ENCODE assay signal across 23 cellular contexts in the genomic region with DNA sequence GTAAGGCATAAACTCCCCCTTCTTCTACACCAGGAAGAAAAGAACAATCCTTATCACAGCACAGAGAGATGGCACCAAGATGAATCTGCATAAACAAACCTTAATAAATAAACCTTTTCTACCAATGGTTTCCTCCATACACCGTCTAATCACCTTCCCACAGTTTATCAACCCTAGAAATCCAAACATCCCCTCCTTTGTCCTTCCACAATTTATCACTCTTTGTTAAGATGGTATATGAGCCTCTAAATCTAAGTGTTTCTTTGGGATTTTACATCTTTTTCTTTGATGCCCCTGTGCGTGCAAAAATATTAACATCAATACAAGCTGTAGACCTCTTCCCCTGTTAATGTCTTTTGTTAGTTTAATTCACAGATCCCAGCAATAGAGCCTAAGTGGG. TPM values are rescaled to one million over a fixed set of nuclear protein-coding genes. Genes with fewer than 3 reads are reported as not detected.
DNase-seq lines count a peak whose midpoint lies in the region; ATAC-seq and TF ChIP-seq lines count a peak whose summit lies in the region.
"Had no signal": no experiment of that assay in that cellular context is flagged by ENCODE, and none has a peak within 500 bp of the region (broad histone marks: within the 10 kb centered on the region; RNA-seq: fewer than 3 reads in every experiment).

No MANE protein-coding gene starts in this region.

- peak overlapping the region in 5 of 11 experiments; percentile 57 to 71 (median 65); a peak in 5 of 22 replicates for H3K9ac ChIP-seq in BLaER1 treated with 17β-estradiol and CSF1 and Interleukin-3, amounts not matched to agents 10 nM and 100 nM
- no peak overlapping the region for H3K9ac ChIP-seq in colonic mucosa (ENCODE audit: low read depth in 2 of 2, low read length in 2 of 2)
- H3K9ac ChIP-seq: KMS-11 had no signal

- peaks cover 9 to 31% (median 18%) of the 10 kb centered on the region in 11 experiments; a peak in 18 of 22 replicates for H3K36me3 ChIP-seq in BLaER1 treated with 17β-estradiol and CSF1 and Interleukin-3, amounts not matched to agents 10 nM and 100 nM
- no peaks in the 10 kb centered on the region for H3K36me3 ChIP-seq in GM23338 (ENCODE audit: insufficient read depth)
- no peaks in the 10 kb centered on the region for H3K36me3 ChIP-seq in colonic mucosa
- H3K36me3 ChIP-seq in neutrophil, result no peaks in the 10 kb centered on the region
- no peaks in the 10 kb centered on the region for H3K36me3 ChIP-seq in CD8-positive, alpha-beta T cell (ENCODE audit: insufficient read depth, low read length)
- H3K36me3 ChIP-seq: SJSA1, vagina had no signal

- intact Hi-C loops in colonic mucosa (cut with DNase I), result no loop called here
- intact Hi-C loops in CD8-positive, alpha-beta T cell (cut with DNase I, micrococcal nuclease), result no loop called here

- H3K4me1 Mint-ChIP-seq in GM23338, result peaks cover 71% of the 10 kb centered on the region
- peaks cover 74% of the 10 kb centered on the region for H3K4me1 Mint-ChIP-seq in CD8-positive, alpha-beta T cell (ENCODE audit: low read depth)

- H4K20me1 ChIP-seq in BLaER1 treated with 17β-estradiol and CSF1 and Interleukin-3, amounts not matched to agents 10 nM and 100 nM, result peaks cover 0 to 28% (median 11%) of the 10 kb centered on the region in 11 experiments; a peak in 11 of 22 replicates
- H4K20me1 ChIP-seq in GM23338 (replicated peaks; ENCODE audit: insufficient read depth), result no peaks in the 10 kb centered on the region

- peaks cover 23% of the 10 kb centered on the region; the same call in 2 of the 3 replicates for H3K36me3 Mint-ChIP-seq in GM23338 (ENCODE audit: low read depth)
- H3K36me3 Mint-ChIP-seq in CD8-positive, alpha-beta T cell, result peaks cover 23% of the 10 kb centered on the region

- peaks cover 17% of the 10 kb centered on the region for H3K9me3 Mint-ChIP-seq in GM23338
- peaks cover 11% of the 10 kb centered on the region for H3K9me3 Mint-ChIP-seq in CD8-positive, alpha-beta T cell

- peaks cover 72 to 93% (median 90%) of the 10 kb centered on the region in 10 experiments for H3K4me1 ChIP-seq in BLaER1 treated with 17β-estradiol and CSF1 and Interleukin-3, amounts not matched to agents 10 nM and 100 nM
- H3K4me1 ChIP-seq in GM23338 (ENCODE audit: insufficient read depth) (peaks cover 70% of the 10 kb centered on the region), colonic mucosa (peaks cover 11% of the 10 kb centered on the region), neutrophil (ENCODE audit: control insufficient read depth in 1 of 2, insufficient read depth in 1 of 2, low read depth in 1 of 2, low read length in 1 of 2) (peaks cover 30 to 32% of the 10 kb centered on the region in 2 experiments), foreskin keratinocyte (peaks cover 21% of the 10 kb centered on the region)
- H3K4me1 ChIP-seq in CD8-positive, alpha-beta T cell (ENCODE audit: insufficient read depth, low read length), result peaks cover 35% of the 10 kb centered on the region
- H3K4me1 ChIP-seq: SJSA1 had no signal

- H3K27ac ChIP-seq in BLaER1 treated with 17β-estradiol and CSF1 and Interleukin-3, amounts not matched to agents 10 nM and 100 nM, result peak overlapping the region in 10 of 11 experiments; percentile 36 to 92 (median 80); a peak in 19 of 22 replicates
- H3K27ac ChIP-seq in GM23338 (ENCODE audit: low read depth), result no peak overlapping the region
- H3K27ac ChIP-seq in colonic mucosa, result peak overlapping the region; percentile 76
- H3K27ac ChIP-seq in neutrophil, result peak overlapping the region; percentile 92
- no peak overlapping the region for H3K27ac ChIP-seq in foreskin keratinocyte
- H3K27ac ChIP-seq in CD8-positive, alpha-beta T cell (ENCODE audit: low read depth, low read length), result no peak overlapping the region
- H3K27ac ChIP-seq: KMS-11, SJSA1 had no signal

- H3F3A ChIP-seq in GM23338 (replicated peaks; ENCODE audit: low read depth), result no peaks in the 10 kb centered on the region

- H3K9me3 ChIP-seq in BLaER1 treated with 17β-estradiol and CSF1 and Interleukin-3, amounts not matched to agents 10 nM and 100 nM (replicated peaks in 1 of 11), result peaks cover 17 to 35% (median 24%) of the 10 kb centered on the region in 11 experiments
- no peaks in the 10 kb centered on the region for H3K9me3 ChIP-seq in colonic mucosa
- no peaks in the 10 kb centered on the region for H3K9me3 ChIP-seq in neutrophil
- H3K9me3 ChIP-seq in CD8-positive, alpha-beta T cell (ENCODE audit: low read length), result no peaks in the 10 kb centered on the region
- H3K9me3 ChIP-seq: testis, vagina had no signal

- no peak overlapping the region for H2AFZ ChIP-seq in GM23338

- ATAC-seq in GM23338, result no peak
- ATAC-seq in foreskin keratinocyte, result no peak
- no peak for ATAC-seq in CD8-positive, alpha-beta T cell
- ATAC-seq in GM21423 (IDR thresholded peaks at IDR 0.05; ENCODE audit: unreplicated experiment), result no peak
- ATAC-seq: left ventricle myocardium superior; stimulated activated effector memory CD8-positive, alpha-beta T cell treated with anti-CD3 and anti-CD28 coated beads, Interleukin-12 subunit alpha, Interleukin-12 subunit beta, amount 100 ng/mL, for 72 hours had no signal

- no peak overlapping the region for H3K27ac Mint-ChIP-seq in GM23338
- no peak overlapping the region for H3K27ac Mint-ChIP-seq in CD8-positive, alpha-beta T cell

- CTCF ChIA-PET in CD8-positive, alpha-beta T cell (lab: Charles Lee), result no interaction called here

- TF ChIP-seq CTCF in GM23338 (conservative IDR thresholded peaks at IDR 0.05; ENCODE audit: low read depth in 2 of 2), result no peak
- no peak for TF ChIP-seq CTCF in colonic mucosa (IDR thresholded peaks at IDR 0.05)
- TF ChIP-seq CTCF in neutrophil (IDR thresholded peaks at IDR 0.05), result no peak
- TF ChIP-seq CTCF in foreskin keratinocyte (conservative IDR thresholded peaks at IDR 0.05), result no peak
- TF ChIP-seq CTCF in CD8-positive, alpha-beta T cell (IDR thresholded peaks at IDR 0.05), result no peak

- no peaks in the 10 kb centered on the region for H3K27me3 Mint-ChIP-seq in GM23338 (ENCODE audit: insufficient read depth, low read depth, poor library complexity)
- no peaks in the 10 kb centered on the region for H3K27me3 Mint-ChIP-seq in CD8-positive, alpha-beta T cell (ENCODE audit: low read depth)

- H3K4me3 ChIP-seq in BLaER1 treated with 17β-estradiol and CSF1 and Interleukin-3, amounts not matched to agents 10 nM and 100 nM, result peak overlapping the region in 1 of 10 experiments; percentile 40; a peak in 1 of 20 replicates
- no peak overlapping the region for H3K4me3 ChIP-seq in GM23338
- no peak overlapping the region for H3K4me3 ChIP-seq in colonic mucosa
- peak overlapping the region in 1 of 2 experiments; percentile 50 for H3K4me3 ChIP-seq in neutrophil (ENCODE audit: low read depth in 1 of 2, low read length in 1 of 2)
- no peak overlapping the region for H3K4me3 ChIP-seq in CD8-positive, alpha-beta T cell (ENCODE audit: low read depth, low read length)
- H3K4me3 ChIP-seq: SJSA1, skin epidermis, testis, vagina had no signal

- no peak overlapping the region; the same call in 2 of the 3 replicates for H3K4me3 Mint-ChIP-seq in GM23338
- H3K4me3 Mint-ChIP-seq in CD8-positive, alpha-beta T cell, result no peak overlapping the region
- H3K4me3 Mint-ChIP-seq: stimulated activated effector memory CD8-positive, alpha-beta T cell treated with anti-CD3 and anti-CD28 coated beads, Interleukin-12 subunit alpha, Interleukin-12 subunit beta, amount 100 ng/mL, for 72 hours had no signal

- POLR2A ChIA-PET in CD8-positive, alpha-beta T cell (lab: Charles Lee), result no interaction called here

- DNase-seq in GM23338 (ENCODE audit: low spot score) (no peak), colonic mucosa (no peak), foreskin keratinocyte (no peak)
- DNase-seq in activated CD8-positive, alpha-beta memory T cell treated with anti-CD3 and anti-CD28 coated beads for 24 hours, result no peak
- no peak for DNase-seq in CD8-positive, alpha-beta T cell
- DNase-seq: activated CD4-positive, alpha-beta T cell treated with anti-CD3 and anti-CD28 coated beads for 4 hours; activated naive CD4-positive, alpha-beta T cell treated with Interleukin-2 at 50 U/mL for 16 hours; activated T-cell treated with anti-CD3 and anti-CD28 coated beads, Interleukin-2, amount 50 U/mL, for 48 hours; DMS 273 treated with DMSO at 0.1 percent for 48 hours; left ventricle myocardium superior; NCI-H1694; NCI-H524 treated with DMSO at 0.1 percent for 48 hours; stimulated activated CD4-positive, alpha-beta T cell treated with anti-CD3 and anti-CD28 coated beads, Interleukin-2, amount 100 ng/mL, for 24 hours; T-helper 1 cell; testis had no signal

- peak overlapping the region in 10 of 11 experiments; percentile 66 to 95 (median 80); a peak in 15 of 22 replicates for H3K4me2 ChIP-seq in BLaER1 treated with 17β-estradiol and CSF1 and Interleukin-3, amounts not matched to agents 10 nM and 100 nM
- peak overlapping the region; percentile 17; the same call in 1 of the 2 replicates for H3K4me2 ChIP-seq in GM23338
- H3K4me2 ChIP-seq: KMS-11 had no signal

- no peaks in the 10 kb centered on the region for H3K9me2 ChIP-seq in GM23338 (ENCODE audit: insufficient read depth)

- H3K27me3 ChIP-seq in BLaER1 treated with 17β-estradiol and CSF1 and Interleukin-3, amounts not matched to agents 10 nM and 100 nM, result no peaks in the 10 kb centered on the region
- H3K27me3 ChIP-seq in GM23338 (ENCODE audit: insufficient read depth) (no peaks in the 10 kb centered on the region), colonic mucosa (no peaks in the 10 kb centered on the region), neutrophil (no peaks in the 10 kb centered on the region), foreskin keratinocyte (no peaks in the 10 kb centered on the region)
- H3K27me3 ChIP-seq in CD8-positive, alpha-beta T cell (ENCODE audit: insufficient read depth, low read length), result no peaks in the 10 kb centered on the region
- H3K27me3 ChIP-seq: SJSA1, testis, vagina had no signal

- peaks cover 98% of the 10 kb centered on the region for H3K79me2 ChIP-seq in GM23338 (replicated peaks; ENCODE audit: insufficient read depth)

TF ChIP-seq in GM23338, 12 proteins besides CTCF, POLR2A, EP300 and RAD21 (continues in another document):
- TF ChIP-seq POLR2AphosphoS5 (IDR thresholded peaks at IDR 0.05; ENCODE audit: low read depth) (no peak), EZH2 (IDR thresholded peaks at IDR 0.05; ENCODE audit: low read depth, unreplicated experiment) (no peak), NANOG (IDR thresholded peaks at IDR 0.05; ENCODE audit: borderline replicate concordance) (no peak), CREB1 (CRISPR knock-in tag; IDR thresholded peaks at IDR 0.05; ENCODE audit: low read depth) (no peak)

RNA-seq across cellular contexts. Expression of gene DICER1, which starts 12.5 kb away (rescaled TPM):
- 52.6 and 59.2 TPM in 2 replicates for total RNA-seq in GM23338 (2014; rRNA removed; shearing (Covaris generic))
- polyA plus RNA-seq in GM23338 (2016; fragmentation: Nextera tagmentation; extraction: Ambion mirVana) (17.6 and 21.4 TPM in 2 replicates), foreskin keratinocyte (2.8 and 3.6 TPM in 2 replicates)
- total RNA-seq in colonic mucosa (10 to 100 TPM; 49.3 to 53.7 TPM), foreskin keratinocyte (29.8 and 32.3 TPM in 2 replicates)
- 10 to 100 TPM; 75.0 to 77.1 TPM for total RNA-seq in CD8-positive, alpha-beta T cell

Comparison
In these comparisons a context has a peak if more than half of its experiments do, and no peak if none do; other contexts are left out.
1. H3K27ac ChIP-seq: peak in BLaER1 treated with 17β-estradiol and CSF1 and Interleukin-3, amounts not matched to agents 10 nM and 100 nM (10 of 11), colonic mucosa (single experiment) and neutrophil (single experiment); none in GM23338 (single experiment), foreskin keratinocyte (single experiment) and CD8-positive, alpha-beta T cell (single experiment).